Comparison of ENCODE assay signal across 26 cellular contexts in genomic region chr5:64742821-64743220, GRCh38. TPM values are rescaled to one million over a fixed set of nuclear protein-coding genes. Genes with fewer than 3 reads are reported as not detected.
"Had no signal": no experiment of that assay in that cellular context is flagged by ENCODE, and none has a peak within 500 bp of the region (broad histone marks: within the 10 kb centered on the region; RNA-seq: fewer than 3 reads in every experiment).

No MANE protein-coding gene starts in this region.

- H3K9me3 ChIP-seq: gastrocnemius medialis, heart left ventricle, prostate gland, right atrium auricular region, suprapubic skin, vagina had no signal

- H3K4me3 Mint-ChIP-seq: activated CD4-positive, alpha-beta memory T cell treated with anti-CD3 and anti-CD28 coated beads for 36 hours; activated naive CD8-positive, alpha-beta T cell; activated T-helper 1 cell treated with anti-CD3 and anti-CD28 coated beads, Interleukin-12 subunit alpha, Interleukin-12 subunit beta, Interleukin-2, Interleukin-4 antibody, amounts not matched to agents 30 ng/mL and 10 ng/mL and 1 ng/mL, durations not matched to agents 14 hours and 24 hours and 36 hours; dendritic cell treated with granulocyte-macrophage colony-stimulating factor and Interleukin-4, amounts not matched to agents 40 ng/mL and 50 ng/mL, for 4 days; naive thymus-derived CD8-positive, alpha-beta T cell; stimulated activated naive CD8-positive, alpha-beta T cell treated with anti-CD3 and anti-CD28 coated beads, Interleukin-15, amount 100 ng/mL, for 72 hours; T-helper 2 cell treated with Interferon-gamma antibody and Interleukin-4, amounts not matched to agents 5 μg/mL and 100 μg/mL, for 36 hours; WTC11 had no signal

- H3K27ac ChIP-seq: cardiac muscle cell, gastrocnemius medialis, heart left ventricle, prostate gland, right atrium auricular region, suprapubic skin, vagina had no signal

- ATAC-seq: gastrocnemius medialis; heart left ventricle; naive thymus-derived CD8-positive, alpha-beta T cell; stimulated activated naive CD8-positive, alpha-beta T cell treated with anti-CD3 and anti-CD28 coated beads, Interleukin-15, amount 100 ng/mL, for 72 hours; WTC11 had no signal

- H3K27me3 Mint-ChIP-seq: activated CD4-positive, alpha-beta memory T cell treated with anti-CD3 and anti-CD28 coated beads for 36 hours; activated naive CD8-positive, alpha-beta T cell; dendritic cell treated with granulocyte-macrophage colony-stimulating factor and Interleukin-4, amounts not matched to agents 40 ng/mL and 50 ng/mL, for 4 days; naive thymus-derived CD8-positive, alpha-beta T cell; stimulated activated naive CD8-positive, alpha-beta T cell treated with anti-CD3 and anti-CD28 coated beads, Interleukin-15, amount 100 ng/mL, for 72 hours had no signal

- DNase-seq: activated CD4-positive, alpha-beta memory T cell treated with anti-CD3 and anti-CD28 coated beads for 36 hours; activated CD4-positive, alpha-beta T cell treated with anti-CD3 and anti-CD28 coated beads for 4 hours; activated T-cell treated with anti-CD3 and anti-CD28 coated beads for 4 hours; amygdala; effector memory CD4-positive, alpha-beta T cell; gastrocnemius medialis; heart left ventricle; mesendoderm; naive thymus-derived CD8-positive, alpha-beta T cell; stimulated activated naive CD8-positive, alpha-beta T cell treated with anti-CD3 and anti-CD28 coated beads, Interleukin-15, amount 100 ng/mL, for 72 hours; trophoblast cell had no signal

- H3K4me3 ChIP-seq: cardiac muscle cell, gastrocnemius medialis, heart left ventricle, prostate gland, right atrium auricular region, suprapubic skin, vagina had no signal

- H3K36me3 ChIP-seq: prostate gland had no signal

- H3K27ac Mint-ChIP-seq: activated CD4-positive, alpha-beta memory T cell treated with anti-CD3 and anti-CD28 coated beads for 36 hours; activated naive CD8-positive, alpha-beta T cell; activated T-helper 1 cell treated with anti-CD3 and anti-CD28 coated beads, Interleukin-12 subunit alpha, Interleukin-12 subunit beta, Interleukin-2, Interleukin-4 antibody, amounts not matched to agents 30 ng/mL and 10 ng/mL and 1 ng/mL, durations not matched to agents 14 hours and 24 hours and 36 hours; dendritic cell treated with granulocyte-macrophage colony-stimulating factor and Interleukin-4, amounts not matched to agents 40 ng/mL and 50 ng/mL, for 4 days; naive thymus-derived CD8-positive, alpha-beta T cell; stimulated activated naive CD8-positive, alpha-beta T cell treated with anti-CD3 and anti-CD28 coated beads, Interleukin-15, amount 100 ng/mL, for 72 hours; T-helper 2 cell treated with Interferon-gamma antibody and Interleukin-4, amounts not matched to agents 5 μg/mL and 100 μg/mL, for 36 hours; WTC11 had no signal

- H3K9me3 Mint-ChIP-seq: activated CD4-positive, alpha-beta memory T cell treated with anti-CD3 and anti-CD28 coated beads for 36 hours; activated T-helper 1 cell treated with anti-CD3 and anti-CD28 coated beads, Interleukin-12 subunit alpha, Interleukin-12 subunit beta, Interleukin-2, Interleukin-4 antibody, amounts not matched to agents 30 ng/mL and 10 ng/mL and 1 ng/mL, durations not matched to agents 14 hours and 24 hours and 36 hours; dendritic cell treated with granulocyte-macrophage colony-stimulating factor and Interleukin-4, amounts not matched to agents 40 ng/mL and 50 ng/mL, for 4 days; naive thymus-derived CD8-positive, alpha-beta T cell; stimulated activated naive CD8-positive, alpha-beta T cell treated with anti-CD3 and anti-CD28 coated beads, Interleukin-15, amount 100 ng/mL, for 72 hours; T-helper 2 cell treated with Interferon-gamma antibody and Interleukin-4, amounts not matched to agents 5 μg/mL and 100 μg/mL, for 36 hours had no signal

- H3K27me3 ChIP-seq: cardiac muscle cell, gastrocnemius medialis, heart left ventricle, right atrium auricular region, suprapubic skin, vagina had no signal

- H3K4me1 ChIP-seq: prostate gland, right atrium auricular region, suprapubic skin, vagina had no signal

RNA-seq across cellular contexts. Expression of gene SHISAL2B, which starts 52.5 kb away (rescaled TPM):
- total RNA-seq: activated CD4-positive, alpha-beta memory T cell treated with anti-CD3 and anti-CD28 coated beads for 36 hours; activated T-helper 1 cell treated with anti-CD3 and anti-CD28 coated beads, Interleukin-12 subunit alpha, Interleukin-12 subunit beta, Interleukin-2, Interleukin-4 antibody, amounts not matched to agents 30 ng/mL and 10 ng/mL and 1 ng/mL, durations not matched to agents 14 hours and 24 hours and 36 hours; cardiac muscle cell; chondrocyte; gastrocnemius medialis; heart left ventricle; lower leg skin; mucosa of gallbladder; naive thymus-derived CD8-positive, alpha-beta T cell; osteocyte; prostate gland; right atrium auricular region; skeletal muscle tissue; suprapubic skin; vagina had no signal
